Comparison of ENCODE assay signal across 17 cellular contexts in the genomic region with DNA sequence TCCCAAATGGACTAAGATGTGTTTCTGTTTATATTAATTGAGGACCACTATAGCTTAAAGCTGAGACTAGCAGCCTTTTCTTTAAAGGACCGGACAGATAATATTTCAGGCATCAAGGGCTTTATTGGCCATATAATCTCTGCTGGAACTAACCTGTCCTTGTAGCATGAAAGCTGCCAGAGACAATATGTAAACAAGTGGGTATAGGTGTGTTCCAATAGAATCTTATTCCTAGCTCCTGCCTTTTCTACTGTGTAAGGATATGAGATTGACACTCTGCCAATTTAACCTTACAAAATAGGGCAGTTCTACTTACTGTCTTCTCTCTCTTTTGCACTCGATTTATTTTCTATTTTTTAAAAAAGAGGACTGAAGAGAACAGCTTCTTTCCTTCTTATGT.
"Had no signal": no experiment of that assay in that cellular context is flagged by ENCODE, and none has a peak within 500 bp of the region (broad histone marks: within the 10 kb centered on the region; RNA-seq: fewer than 3 reads in every experiment).

No MANE protein-coding gene starts in this region.

- H3K9me3 Mint-ChIP-seq: activated naive CD4-positive, alpha-beta T cell treated with anti-CD3 and anti-CD28 coated beads, Interleukin-2, amount 50 U/mL, for 24 hours; activated T-cell treated with anti-CD3 and anti-CD28 coated beads, Interleukin-2, amount 50 U/mL, for 72 hours; central memory CD8-positive, alpha-beta T cell; stimulated activated naive CD8-positive, alpha-beta T cell treated with anti-CD3 and anti-CD28 coated beads, Interleukin-15, amount 100 ng/mL, for 72 hours had no signal

- H3K27me3 ChIP-seq: ascending aorta, right atrium auricular region, suprapubic skin, vagina had no signal

- DNase-seq: activated CD4-positive, alpha-beta T cell treated with anti-CD3 and anti-CD28 coated beads, Interleukin-2, amount 50 U/mL, for 4 hours; activated effector memory CD4-positive, alpha-beta T cell treated with anti-CD3 and anti-CD28 coated beads, Interleukin-2, amount 50 U/mL, for 16 hours; activated T-cell treated with anti-CD3 and anti-CD28 coated beads, Interleukin-2, amount 50 U/mL, for 72 hours; head of caudate nucleus; midbrain; stimulated activated naive CD8-positive, alpha-beta T cell treated with anti-CD3 and anti-CD28 coated beads, Interleukin-15, amount 100 ng/mL, for 72 hours; WERI-Rb-1 had no signal

- H3K9me3 ChIP-seq: ascending aorta, right atrium auricular region, suprapubic skin, vagina had no signal

- H3K27ac Mint-ChIP-seq: activated naive CD4-positive, alpha-beta T cell treated with anti-CD3 and anti-CD28 coated beads, Interleukin-2, amount 50 U/mL, for 24 hours; activated T-cell treated with anti-CD3 and anti-CD28 coated beads, Interleukin-2, amount 50 U/mL, for 72 hours; progenitor cell of endocrine pancreas; stimulated activated naive CD8-positive, alpha-beta T cell treated with anti-CD3 and anti-CD28 coated beads, Interleukin-15, amount 100 ng/mL, for 72 hours had no signal

- H3K36me3 ChIP-seq: vagina, WERI-Rb-1 had no signal

- H3K4me3 ChIP-seq: ascending aorta, coronary artery, right atrium auricular region, suprapubic skin, vagina had no signal

- H3K4me1 Mint-ChIP-seq: central memory CD8-positive, alpha-beta T cell had no signal

- H3K27me3 Mint-ChIP-seq: activated naive CD4-positive, alpha-beta T cell treated with anti-CD3 and anti-CD28 coated beads, Interleukin-2, amount 50 U/mL, for 24 hours; central memory CD8-positive, alpha-beta T cell; progenitor cell of endocrine pancreas; stimulated activated naive CD8-positive, alpha-beta T cell treated with anti-CD3 and anti-CD28 coated beads, Interleukin-15, amount 100 ng/mL, for 72 hours had no signal

- H3K4me3 Mint-ChIP-seq: activated naive CD4-positive, alpha-beta T cell treated with anti-CD3 and anti-CD28 coated beads, Interleukin-2, amount 50 U/mL, for 24 hours; activated T-cell treated with anti-CD3 and anti-CD28 coated beads, Interleukin-2, amount 50 U/mL, for 72 hours; central memory CD8-positive, alpha-beta T cell; neural crest cell; stimulated activated naive CD8-positive, alpha-beta T cell treated with anti-CD3 and anti-CD28 coated beads, Interleukin-15, amount 100 ng/mL, for 72 hours had no signal

- H3K27ac ChIP-seq: ascending aorta, coronary artery, right atrium auricular region, suprapubic skin, vagina, WERI-Rb-1 had no signal

- ATAC-seq: activated T-cell treated with anti-CD3 and anti-CD28 coated beads, Interleukin-2, amount 50 U/mL, for 72 hours; left lobe of liver; stimulated activated naive CD8-positive, alpha-beta T cell treated with anti-CD3 and anti-CD28 coated beads, Interleukin-15, amount 100 ng/mL, for 72 hours had no signal
